7 cellular contexts compared by ENCODE assay signal in the genomic region with DNA sequence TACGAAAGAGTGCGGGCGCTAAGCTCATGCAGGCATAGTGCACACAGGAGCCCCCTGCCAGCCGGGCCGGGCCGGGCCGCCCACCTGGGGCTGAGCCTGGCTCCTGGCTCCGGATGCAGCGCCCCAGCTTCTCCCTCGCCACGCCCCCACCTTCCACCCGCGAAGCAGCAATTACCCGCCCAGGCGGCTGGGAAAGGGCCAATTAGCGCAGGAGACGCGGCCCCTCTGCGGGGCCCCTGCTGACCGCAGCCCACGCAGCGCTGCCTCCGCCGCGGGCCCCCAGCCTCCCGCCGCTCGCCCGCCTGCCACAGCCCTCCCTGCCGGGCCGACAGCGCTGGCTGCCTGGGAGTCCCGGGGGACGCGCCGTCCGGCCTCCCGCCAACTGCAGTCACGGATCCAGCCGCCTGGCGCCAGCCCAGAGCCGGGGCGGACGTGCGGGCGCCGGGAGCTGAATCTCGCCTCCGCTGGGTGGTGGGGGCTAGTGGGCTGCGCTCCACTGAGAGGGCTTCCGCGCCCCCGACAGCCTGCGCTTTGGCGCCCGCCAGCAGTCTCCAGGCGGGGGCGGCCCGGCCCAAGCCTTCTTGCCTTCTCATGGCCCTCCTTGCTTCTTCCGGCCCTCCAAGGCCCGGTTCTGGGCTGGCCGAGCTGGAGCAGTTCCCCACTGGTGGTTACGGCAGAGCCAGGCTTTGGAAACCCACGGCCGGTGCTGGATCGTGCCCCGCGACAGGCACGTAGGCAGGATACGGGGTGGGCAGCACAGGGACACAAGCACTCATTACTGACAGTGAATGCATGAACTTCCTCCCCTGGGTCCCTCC.
DNase-seq lines count a peak whose midpoint lies in the region; ATAC-seq lines count a peak whose summit lies in the region.

No MANE protein-coding gene starts in this region.

- peak; percentile 54 for ATAC-seq in GM18502 (IDR thresholded peaks at IDR 0.05; ENCODE audit: poor library complexity, unreplicated experiment)
- ATAC-seq in GM21381 (IDR thresholded peaks at IDR 0.05; ENCODE audit: unreplicated experiment) = no peak

- peak; percentile 71 for DNase-seq in KBM-7
- DNase-seq in activated CD4-positive, CD25-positive, alpha-beta regulatory T cell treated with anti-CD3 and anti-CD28 coated beads, Interleukin-2, amount 50 U/mL, for 16 hours (ENCODE audit: low read depth, low spot score) = peak; percentile 49
- peak; percentile 72 for DNase-seq in central memory CD4-positive, alpha-beta T cell
- peak; percentile 37 for DNase-seq in kidney glomerular epithelial cell (lab: John Stamatoyannopoulos, UW)
- peak; percentile 70 to 82 for DNase-seq in stimulated activated CD4-positive, alpha-beta T cell treated with anti-CD3 and anti-CD28 coated beads, Interleukin-15, amount 100 ng/mL, for 48 hours (ENCODE audit: low read depth in 2 of 2)

- in situ Hi-C loops in KBM-7 (cut with MboI; ENCODE audit: low pct_unique_long_range_greater_than_20kb, low sequenced_read_pairs) = no loop called here
